ENCODE assay signal across 1 cellular context in the genomic region with DNA sequence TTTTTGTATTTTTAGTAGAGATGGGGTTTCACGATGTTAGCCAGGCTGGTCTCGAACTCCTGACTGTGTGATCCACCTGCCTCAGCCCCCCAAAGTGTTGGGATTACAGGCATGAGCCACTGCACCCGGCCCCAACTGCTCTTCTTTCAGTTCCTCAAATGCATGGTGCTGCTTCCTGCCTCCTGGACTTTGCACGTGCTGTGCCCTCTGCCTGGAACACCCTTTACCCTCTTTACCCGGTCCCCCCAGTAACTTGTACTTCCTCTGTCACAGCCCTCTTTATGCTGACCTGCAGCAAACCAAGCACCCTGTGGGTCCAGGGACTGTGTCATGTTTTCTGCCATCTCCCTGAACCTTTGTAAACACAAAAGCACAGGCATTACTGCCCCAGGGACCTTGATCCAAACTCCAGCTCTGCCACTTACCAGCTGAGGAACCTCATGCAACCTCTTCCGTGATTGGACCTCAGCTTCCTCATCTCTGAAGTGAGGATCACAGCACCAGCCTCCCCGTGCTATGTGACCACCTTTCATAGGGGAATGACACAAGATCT.
TF ChIP-seq lines count a peak whose summit lies in the region.

No MANE protein-coding gene starts in this region.

TF ChIP-seq in H1, 55 proteins besides CTCF, POLR2A, EP300 and RAD21:
- TF ChIP-seq RXRA (IDR thresholded peaks at IDR 0.05; ENCODE audit: insufficient read depth, low read depth, low read length) = no peak
- no peak for TF ChIP-seq RBBP5 (IDR thresholded peaks at IDR 0.05; ENCODE audit: borderline replicate concordance, low read depth, low read length)
- TF ChIP-seq MAFK (IDR thresholded peaks at IDR 0.05; ENCODE audit: low read depth, low read length) = no peak
- TF ChIP-seq RNF2 (IDR thresholded peaks at IDR 0.05; ENCODE audit: borderline replicate concordance, low read depth, low read length, missing control alignments, poor library complexity, severe bottlenecking) = no peak
- TF ChIP-seq NRF1 (IDR thresholded peaks at IDR 0.05; ENCODE audit: low read depth, low read length) = no peak
- TF ChIP-seq CBX8 (IDR thresholded peaks at IDR 0.05; ENCODE audit: borderline replicate concordance, low read depth, low read length) = no peak
- TF ChIP-seq TEAD4 (IDR thresholded peaks at IDR 0.05; ENCODE audit: low read depth, low read length) = no peak
- no peak for TF ChIP-seq CHD2 (IDR thresholded peaks at IDR 0.05; ENCODE audit: low read length)
- no peak for TF ChIP-seq CEBPB (IDR thresholded peaks at IDR 0.05; ENCODE audit: low read depth, low read length)
- no peak for TF ChIP-seq SP1 (IDR thresholded peaks at IDR 0.05; ENCODE audit: low read depth, low read length)
- no peak for TF ChIP-seq TAF7 (optimal IDR thresholded peaks at IDR 0.05; ENCODE audit: borderline replicate concordance, low read depth, low read length)
- no peak for TF ChIP-seq POU5F1 (IDR thresholded peaks at IDR 0.05; ENCODE audit: low read depth, low read length)
- no peak for TF ChIP-seq E2F6 (IDR thresholded peaks at IDR 0.05)
- no peak for TF ChIP-seq GTF2F1 (IDR thresholded peaks at IDR 0.05; ENCODE audit: borderline replicate concordance, low read depth, low read length)
- no peak for TF ChIP-seq CREB1 (IDR thresholded peaks at IDR 0.05)
- no peak for TF ChIP-seq TCF12 (IDR thresholded peaks at IDR 0.05; ENCODE audit: low read depth, low read length)
